ENCODE assay signal across 15 cellular contexts in the genomic region with DNA sequence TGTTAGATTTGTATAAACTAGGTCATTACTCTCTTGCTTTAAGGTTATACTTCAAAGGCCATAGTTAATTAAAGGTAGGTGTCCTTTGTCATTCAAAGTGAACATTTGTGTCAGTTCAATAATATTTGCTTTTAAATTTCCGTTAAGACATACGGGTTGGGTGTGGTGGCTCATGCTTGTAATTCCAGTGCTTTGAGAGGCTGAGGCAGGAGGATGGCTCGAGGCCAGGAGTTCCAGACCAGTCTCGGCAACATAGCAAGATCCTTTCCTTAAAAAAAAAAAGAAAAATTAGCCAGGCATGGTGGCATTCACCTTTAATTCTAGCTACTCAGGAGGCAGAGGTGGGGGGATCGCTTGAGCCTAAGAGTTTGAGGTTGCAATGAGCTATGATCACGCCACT.
DNase-seq lines count a peak whose midpoint lies in the region; ATAC-seq and TF ChIP-seq lines count a peak whose summit lies in the region.
"Had no signal": no experiment of that assay in that cellular context is flagged by ENCODE, and none has a peak within 500 bp of the region (broad histone marks: within the 10 kb centered on the region; RNA-seq: fewer than 3 reads in every experiment).

No MANE protein-coding gene starts in this region.

- H3K4me1 ChIP-seq in lung (ENCODE audit: control insufficient read depth in 2 of 2, insufficient read depth in 2 of 2, low read length in 2 of 2) (peaks cover 0 to 9% of the 10 kb centered on the region in 2 donors), upper lobe of right lung (no peaks in the 10 kb centered on the region)
- H3K4me1 ChIP-seq: breast epithelium, Peyer's patch had no signal

- no peaks in the 10 kb centered on the region for H3K36me3 ChIP-seq in lung (ENCODE audit: control insufficient read depth in 2 of 2, insufficient read depth in 2 of 2, low read length in 2 of 2)
- H3K36me3 ChIP-seq in upper lobe of right lung: no peaks in the 10 kb centered on the region
- H3K36me3 ChIP-seq: breast epithelium, Peyer's patch had no signal

- TF ChIP-seq CTCF in chondrocyte (IDR thresholded peaks at IDR 0.05) (no peak), lung (IDR thresholded peaks at IDR 0.05; ENCODE audit: control extremely low read depth, extremely low read depth) (no peak), upper lobe of right lung (IDR thresholded peaks at IDR 0.05) (no peak)

- no peak for ATAC-seq in lung (ENCODE audit: insufficient read depth, low FRiP score)
- ATAC-seq in upper lobe of right lung: peak; percentile 53
- no peak for ATAC-seq in GM18520 (IDR thresholded peaks at IDR 0.05; ENCODE audit: unreplicated experiment)

- H3K4me3 ChIP-seq in lung: no peak overlapping the region
- H3K4me3 ChIP-seq in upper lobe of right lung: no peak overlapping the region
- H3K4me3 ChIP-seq: breast epithelium, Peyer's patch had no signal

- no peaks in the 10 kb centered on the region for H3K27me3 Mint-ChIP-seq in chondrocyte (ENCODE audit: low read depth)

- WGBS in lung, 2 donors: 43 to 68% methylated on average over 6 of the region's 6 CpGs

- peak overlapping the region; percentile 54 for H3K4me3 Mint-ChIP-seq in chondrocyte (ENCODE audit: unreplicated experiment)
- H3K4me3 Mint-ChIP-seq: activated naive CD8-positive, alpha-beta T cell; stimulated activated naive CD8-positive, alpha-beta T cell treated with anti-CD3 and anti-CD28 coated beads, Interleukin-15, Interleukin-2, amounts not matched to agents 100 ng/mL and 50 ng/mL, for 24 hours had no signal

- peaks cover 26% of the 10 kb centered on the region for H3K4me1 Mint-ChIP-seq in chondrocyte (ENCODE audit: low read depth)

- H3K9me3 ChIP-seq in lung (ENCODE audit: control insufficient read depth in 2 of 2, insufficient read depth in 1 of 2, low read length in 1 of 2) (no peaks in the 10 kb centered on the region), upper lobe of right lung (no peaks in the 10 kb centered on the region)
- H3K9me3 ChIP-seq: breast epithelium, Peyer's patch had no signal

- DNase-seq in NCI-H2227 (lab: John Stamatoyannopoulos, UW; ENCODE audit: unreplicated experiment): peak; percentile 44
- DNase-seq in NCI-H2227 treated with DMSO at 0.1 percent for 48 hours (lab: John Stamatoyannopoulos, UW): no peak
- DNase-seq in chondrocyte (ENCODE audit: low spot score): peak; percentile 51
- peak; percentile 35 for DNase-seq in lung (ENCODE audit: low spot score)
- DNase-seq in upper lobe of right lung: peak; percentile 73
- no peak for DNase-seq in dedifferentiated amniotic fluid mesenchymal stem cell (ENCODE audit: extremely low spot score)
- no peak for DNase-seq in DMS79 treated with DMSO at 0.1 percent for 48 hours (lab: John Stamatoyannopoulos, UW)
- DNase-seq: activated CD8-positive, alpha-beta memory T cell treated with anti-CD3 and anti-CD28 coated beads for 24 hours; activated T-cell treated with anti-CD3 and anti-CD28 coated beads, Interleukin-2, amount 50 U/mL, for 48 hours; Peyer's patch; stimulated activated CD4-positive, alpha-beta T cell treated with anti-CD3 and anti-CD28 coated beads, Interleukin-2, amount 100 ng/mL, for 48 hours had no signal

- peak overlapping the region; percentile 76 for H3K27ac Mint-ChIP-seq in chondrocyte (ENCODE audit: unreplicated experiment)
- H3K27ac Mint-ChIP-seq: activated naive CD8-positive, alpha-beta T cell; stimulated activated naive CD8-positive, alpha-beta T cell treated with anti-CD3 and anti-CD28 coated beads, Interleukin-15, Interleukin-2, amounts not matched to agents 100 ng/mL and 50 ng/mL, for 24 hours had no signal

- peaks cover 3% of the 10 kb centered on the region for H3K36me3 Mint-ChIP-seq in chondrocyte (ENCODE audit: low read depth)
- H3K36me3 Mint-ChIP-seq: activated naive CD8-positive, alpha-beta T cell had no signal

- no peaks in the 10 kb centered on the region for H3K27me3 ChIP-seq in lung (ENCODE audit: control insufficient read depth, insufficient read depth)
- no peaks in the 10 kb centered on the region for H3K27me3 ChIP-seq in upper lobe of right lung
- H3K27me3 ChIP-seq: breast epithelium, Peyer's patch had no signal

- intact Hi-C loops in upper lobe of right lung (cut with DNase I): no loop called here

- no peaks in the 10 kb centered on the region for H3K9me3 Mint-ChIP-seq in chondrocyte (ENCODE audit: low read depth)
- H3K9me3 Mint-ChIP-seq: stimulated activated naive CD8-positive, alpha-beta T cell treated with anti-CD3 and anti-CD28 coated beads, Interleukin-15, Interleukin-2, amounts not matched to agents 100 ng/mL and 50 ng/mL, for 24 hours had no signal

- H3K27ac ChIP-seq in lung (ENCODE audit: low read depth in 1 of 2, low read length in 1 of 2) (no peak overlapping the region), upper lobe of right lung (peak overlapping the region; percentile 42)
- H3K27ac ChIP-seq: breast epithelium, Peyer's patch had no signal

Comparison
In these comparisons a context has a peak if more than half of its experiments do, and no peak if none do; other contexts are left out.
1. DNase-seq: peak in NCI-H2227 (single experiment), chondrocyte (single experiment), lung (single experiment) and upper lobe of right lung (single experiment); none in NCI-H2227 treated with DMSO at 0.1 percent for 48 hours (single experiment), dedifferentiated amniotic fluid mesenchymal stem cell (single experiment) and DMS79 treated with DMSO at 0.1 percent for 48 hours (single experiment).